Comparison of ENCODE assay signal across 13 cellular contexts in genomic region chr15:81098884-81099601, GRCh38. TPM values are rescaled to one million over a fixed set of nuclear protein-coding genes. Genes with fewer than 3 reads are reported as not detected.
DNase-seq lines count a peak whose midpoint lies in the region; ATAC-seq and TF ChIP-seq lines count a peak whose summit lies in the region.
"Had no signal": no experiment of that assay in that cellular context is flagged by ENCODE, and none has a peak within 500 bp of the region (broad histone marks: within the 10 kb centered on the region; RNA-seq: fewer than 3 reads in every experiment).

No MANE protein-coding gene starts in this region.

- H2BK20ac ChIP-seq in IMR-90 (ENCODE audit: low read depth, low read length): no peak overlapping the region

- no peak overlapping the region for H4K91ac ChIP-seq in IMR-90 (ENCODE audit: insufficient read depth, low read depth, low read length)
- H4K91ac ChIP-seq in mesenchymal stem cell (ENCODE audit: low read length): no peak overlapping the region

- no TSS peak for BruUV-seq in IMR-90 (replicated peaks; lab: Mats Ljungman, UMichigan)

- H3K14ac ChIP-seq in IMR-90 (replicated peaks; ENCODE audit: low read depth, low read length) (no peak overlapping the region), mesenchymal stem cell (ENCODE audit: low read length in 2 of 2) (no peak overlapping the region)

- H2AFZ ChIP-seq in IMR-90 (replicated peaks; ENCODE audit: low read length, poor library complexity) (peak overlapping the region; percentile 48), mesenchymal stem cell (ENCODE audit: low read depth, low read length) (no peak overlapping the region)

- H3K9ac ChIP-seq in IMR-90 (ENCODE audit: low read depth, low read length): no peak overlapping the region
- H3K9ac ChIP-seq in mesenchymal stem cell (ENCODE audit: low read length): no peak overlapping the region

- H2BK5ac ChIP-seq in IMR-90 (ENCODE audit: low read depth, low read length, poor library complexity, severe bottlenecking) (no peak overlapping the region), mesenchymal stem cell (ENCODE audit: low read depth, low read length, poor library complexity, severe bottlenecking) (no peak overlapping the region)

- ATAC-seq in IMR-90 (ENCODE audit: low read depth) (peak; percentile 21; the same call in 1 of the 2 replicates), body of pancreas (peak; percentile 47)
- ATAC-seq: natural killer cell treated with Interleukin-12 subunit alpha and Interleukin-12 subunit beta and Interleukin-15 and Interleukin-18, amount 100 ng/mL, for 72 hours had no signal

- no peak for TF ChIP-seq CTCF in IMR-90 (conservative IDR thresholded peaks at IDR 0.05; ENCODE audit: low read depth, low read length)
- no peak for TF ChIP-seq CTCF in body of pancreas (IDR thresholded peaks at IDR 0.05)
- no peak for TF ChIP-seq CTCF in GM20000 (IDR thresholded peaks at IDR 0.05; ENCODE audit: extremely low read depth, missing control alignments)

- H3K9me1 ChIP-seq in IMR-90 (ENCODE audit: insufficient read depth, low read length): no peaks in the 10 kb centered on the region

- H4K5ac ChIP-seq in IMR-90 (ENCODE audit: low read depth, low read length): no peak overlapping the region

- H3K36me3 ChIP-seq in IMR-90 (ENCODE audit: control insufficient read depth, insufficient read depth, low read length): no peaks in the 10 kb centered on the region
- H3K36me3 ChIP-seq in body of pancreas (replicated peaks in 1 of 2; ENCODE audit: insufficient read depth in 1 of 2, low read depth in 2 of 2): no peaks in the 10 kb centered on the region
- no peaks in the 10 kb centered on the region for H3K36me3 ChIP-seq in mesenchymal stem cell (ENCODE audit: control insufficient read depth in 1 of 2, insufficient read depth in 2 of 2, low read depth in 1 of 2, low read length in 2 of 2)
- H3K36me3 ChIP-seq: vagina had no signal

- intact Hi-C loops in IMR-90 (cut with micrococcal nuclease): loop anchor here (5.0 kb wide), 1 partner anchor 97 kb away; the partner anchor contains the start of gene TLNRD1
- intact Hi-C loops in body of pancreas (cut with DNase I): no loop called here

- H4K8ac ChIP-seq in IMR-90 (ENCODE audit: low read depth in 2 of 2, low read length in 2 of 2): no peak overlapping the region
- no peak overlapping the region for H4K8ac ChIP-seq in mesenchymal stem cell (ENCODE audit: low read length)

- H3K9me3 ChIP-seq in IMR-90 (ENCODE audit: control insufficient read depth, insufficient read depth, low read length) (no peaks in the 10 kb centered on the region), body of pancreas (no peaks in the 10 kb centered on the region), mesenchymal stem cell (ENCODE audit: control insufficient read depth, low read length) (no peaks in the 10 kb centered on the region)
- H3K9me3 ChIP-seq: vagina had no signal

- H3K18ac ChIP-seq in IMR-90 (ENCODE audit: low read depth, low read length) (no peak overlapping the region), mesenchymal stem cell (ENCODE audit: low read depth in 1 of 2, low read length in 2 of 2) (no peak overlapping the region)

- H3K23ac ChIP-seq in IMR-90 (ENCODE audit: low read depth, low read length) (no peak overlapping the region; the same call in 1 of the 2 replicates), mesenchymal stem cell (ENCODE audit: low read length in 2 of 2) (no peak overlapping the region)

- H3K27me3 ChIP-seq in IMR-90 (ENCODE audit: control insufficient read depth, insufficient read depth, low read length): no peaks in the 10 kb centered on the region
- H3K27me3 ChIP-seq in body of pancreas: no peaks in the 10 kb centered on the region
- H3K27me3 ChIP-seq in mesenchymal stem cell (ENCODE audit: control insufficient read depth in 1 of 2, insufficient read depth in 1 of 2, low read length in 2 of 2): peaks cover 0 to 25% of the 10 kb centered on the region in 2 experiments
- H3K27me3 ChIP-seq: vagina had no signal

- H2BK120ac ChIP-seq in IMR-90 (ENCODE audit: low read depth, low read length) (no peak overlapping the region), mesenchymal stem cell (ENCODE audit: low read depth, low read length) (no peak overlapping the region)

- no peak for TF ChIP-seq RAD21 in IMR-90 (IDR thresholded peaks at IDR 0.05; ENCODE audit: low read length)

- no peak overlapping the region for H2BK12ac ChIP-seq in mesenchymal stem cell (ENCODE audit: low read length in 2 of 2)

- H3K4me3 ChIP-seq in IMR-90 (ENCODE audit: insufficient read depth, low read depth, low read length) (no peak overlapping the region), body of pancreas (no peak overlapping the region), mesenchymal stem cell (ENCODE audit: insufficient read depth in 1 of 2, low read depth in 1 of 2, low read length in 2 of 2) (peak overlapping the region in 1 of 2 experiments; percentile 57)
- H3K4me3 ChIP-seq: vagina had no signal

- no peak overlapping the region for H3K56ac ChIP-seq in IMR-90 (ENCODE audit: extremely low read depth, insufficient read depth, low read length)

- POLR2A ChIA-PET in IMR-90 (lab: Charles Lee; ENCODE audit: unreplicated experiment): interaction anchor here (0.6 kb wide), 1 partner anchor 15 kb away, joined by 3 read pairs; no protein-coding TSS in a partner anchor

- dilution Hi-C loops in IMR-90 (cut with HindIII; ENCODE audit: low sequenced_read_pairs, unreplicated experiment): no loop called here

- H2BK15ac ChIP-seq in IMR-90 (ENCODE audit: low read depth, low read length) (no peak overlapping the region), mesenchymal stem cell (ENCODE audit: low read depth, poor library complexity, severe bottlenecking) (no peak overlapping the region)

- in situ Hi-C loops in IMR-90 (cut with MboI; ENCODE audit: low sequenced_read_pairs): no loop called here

- H4K20me1 ChIP-seq in IMR-90 (ENCODE audit: insufficient read depth, low read length): no peaks in the 10 kb centered on the region

- H2AK9ac ChIP-seq in IMR-90 (replicated peaks; ENCODE audit: low read depth, low read length, poor library complexity): no peak overlapping the region

- DNase-seq in A172 (ENCODE audit: low spot score) (peak; percentile 51), IMR-90 (peak; percentile 36), body of pancreas (peak in 2 of 4 donors; percentile 9 to 14), kidney tubule cell (ENCODE audit: low spot score) (peak; percentile 8), GM20000 (ENCODE audit: low spot score) (no peak), DMS153 treated with DMSO at 0.1 percent for 48 hours (lab: John Stamatoyannopoulos, UW; ENCODE audit: unreplicated experiment) (no peak), mesenchymal stem cell (no peak)
- DNase-seq in activated CD4-positive, CD25-positive, alpha-beta regulatory T cell treated with anti-CD3 and anti-CD28 coated beads, Interleukin-2, amount 50 U/mL, for 72 hours: no peak
- DNase-seq: activated CD4-positive, CD25-positive, alpha-beta regulatory T cell; EL had no signal

- H3K4me1 ChIP-seq in IMR-90 (ENCODE audit: control insufficient read depth, insufficient read depth, low read length): no peaks in the 10 kb centered on the region
- H3K4me1 ChIP-seq in body of pancreas: peaks cover 6% of the 10 kb centered on the region
- no peaks in the 10 kb centered on the region for H3K4me1 ChIP-seq in mesenchymal stem cell (ENCODE audit: control insufficient read depth, insufficient read depth, low read depth, low read length)
- H3K4me1 ChIP-seq: vagina had no signal

- H3K4ac ChIP-seq in IMR-90 (ENCODE audit: low read depth, low read length) (no peak overlapping the region), mesenchymal stem cell (ENCODE audit: low read depth in 1 of 2, low read length in 2 of 2) (no peak overlapping the region)

- 0 out of 2 replicates have a peak overlapping the region, but pooled peaks have one; percentile 23 for H2AK5ac ChIP-seq in IMR-90 (ENCODE audit: low read depth, low read length)
- no peak overlapping the region for H2AK5ac ChIP-seq in mesenchymal stem cell (ENCODE audit: low read length, severe bottlenecking)

- CTCF ChIA-PET in IMR-90 (lab: Yijun Ruan, JAX): interaction anchor here (2.9 kb wide), 1 partner anchor 167 kb away, joined by 20 read pairs; no protein-coding TSS in a partner anchor

- TF ChIP-seq POLR2A in IMR-90 (IDR thresholded peaks at IDR 0.05; ENCODE audit: low read depth, low read length) (no peak), body of pancreas (IDR thresholded peaks at IDR 0.05) (no peak)

- H3K79me1 ChIP-seq in IMR-90 (ENCODE audit: low read depth in 1 of 2, low read length in 2 of 2) (no peaks in the 10 kb centered on the region), mesenchymal stem cell (replicated peaks; ENCODE audit: low read length, poor library complexity, severe bottlenecking) (no peaks in the 10 kb centered on the region)

- H3K4me2 ChIP-seq in IMR-90 (ENCODE audit: low read depth, low read length) (no peak overlapping the region), mesenchymal stem cell (ENCODE audit: low read length, poor library complexity, severe bottlenecking) (no peak overlapping the region)

- H3K27ac ChIP-seq in IMR-90 (ENCODE audit: insufficient read depth, low read length): no peak overlapping the region
- H3K27ac ChIP-seq in body of pancreas: no peak overlapping the region
- no peak overlapping the region for H3K27ac ChIP-seq in mesenchymal stem cell (ENCODE audit: low read length, poor library complexity, severe bottlenecking)
- H3K27ac ChIP-seq: epithelial cell of prostate, vagina had no signal

- WGBS in IMR-90 (ENCODE audit: extremely low coverage in 2 of 2, insufficient read length in 1 of 2), 2 experiments: no CpG with 5 or more reads among the region's 12 CpGs
- 49 to 60% methylated on average over 12 of the region's 12 CpGs for WGBS in body of pancreas, 2 donors
- WGBS in mesenchymal stem cell: 61% methylated on average over 12 of the region's 12 CpGs

TF ChIP-seq in IMR-90, 13 proteins besides CTCF, POLR2A, EP300 and RAD21 (continues in another document):
- no peak for TF ChIP-seq RCOR1 (IDR thresholded peaks at IDR 0.05; ENCODE audit: insufficient replicate concordance, low read length)
- TF ChIP-seq NFE2L2 (IDR thresholded peaks at IDR 0.05; ENCODE audit: low read depth, low read length): no peak
- no peak for TF ChIP-seq BHLHE40 (IDR thresholded peaks at IDR 0.05; ENCODE audit: low read depth, low read length)

RNA-seq across cellular contexts. Expression of gene CFAP161, which starts 35.0 kb away (rescaled TPM):
- not detected in 2 replicates for total RNA-seq in A172 (2014; rRNA removed; shearing (Covaris generic))
- not detected in 2 replicates for total RNA-seq in IMR-90 (2012; rRNA removed)
- polyA plus RNA-seq in IMR-90 (2012; rRNA removed): not detected in 2 replicates
- polyA plus RNA-seq in IMR-90 (2012; cell fraction: cytosol; rRNA removed): not detected in 2 replicates
- not detected in 2 replicates for polyA plus RNA-seq in IMR-90 (2012; cell fraction: nucleus; rRNA removed; ENCODE audit: low replicate concordance)
- not detected for total RNA-seq in body of pancreas
- polyA plus RNA-seq in mesenchymal stem cell (2013, experiment 1 of 2): not detected
- not detected for polyA plus RNA-seq in mesenchymal stem cell (2013, experiment 2 of 2)
- total RNA-seq: natural killer cell treated with Interleukin-12 subunit alpha and Interleukin-12 subunit beta and Interleukin-15 and Interleukin-18, amount 100 ng/mL, for 72 hours had no signal

Comparison
In these comparisons a context has a peak if more than half of its experiments do, and no peak if none do; other contexts are left out.
1. DNase-seq: peak in A172 (single experiment), IMR-90 (single experiment) and kidney tubule cell (single experiment); none in activated CD4-positive, CD25-positive, alpha-beta regulatory T cell treated with anti-CD3 and anti-CD28 coated beads, Interleukin-2, amount 50 U/mL, for 72 hours (single experiment), GM20000 (single experiment), DMS153 treated with DMSO at 0.1 percent for 48 hours (single experiment) and mesenchymal stem cell (single experiment).